In the genomic region with DNA sequence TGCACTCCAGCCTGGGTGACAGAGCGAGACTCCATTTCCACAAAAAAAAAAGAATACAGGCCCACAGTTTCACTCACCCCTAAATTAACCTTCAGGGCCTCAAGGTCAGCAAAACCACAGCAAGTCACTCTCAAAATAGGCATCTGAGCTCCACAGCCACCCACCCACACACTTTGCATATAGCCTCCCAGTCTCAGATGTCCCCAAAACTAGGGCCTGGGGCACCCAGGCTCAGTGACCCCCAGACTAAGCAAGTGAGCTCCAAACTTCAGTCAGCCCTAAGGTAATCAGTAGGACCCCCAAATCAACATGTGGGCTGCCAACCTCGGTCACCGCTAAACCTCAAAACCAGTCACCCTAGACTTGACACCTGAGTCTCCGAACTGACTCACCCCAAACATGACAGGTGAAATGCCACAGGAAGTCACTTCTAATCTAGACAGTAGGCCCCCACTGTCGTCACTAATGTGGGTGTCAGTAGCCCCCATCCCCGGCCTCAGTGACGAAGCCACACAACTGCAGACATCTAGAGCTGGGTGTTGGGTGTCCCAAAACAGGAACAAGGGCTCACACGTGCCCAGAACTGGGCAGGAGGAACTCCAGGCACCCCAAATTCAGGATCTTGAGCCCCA, we compare ENCODE assay signal across 8 cellular contexts. TPM values are rescaled to one million over a fixed set of nuclear protein-coding genes. Genes with fewer than 3 reads are reported as not detected.
DNase-seq lines count a peak whose midpoint lies in the region; ATAC-seq and TF ChIP-seq lines count a peak whose summit lies in the region.

No MANE protein-coding gene starts in this region.

- peaks cover 23% of the 10 kb centered on the region for H3K27me3 Mint-ChIP-seq in activated CD8-positive, alpha-beta T cell treated with anti-CD3 and anti-CD28 coated beads, Interleukin-2, amount 10 ng/mL, durations not matched to agents 7 days and 5 days (ENCODE audit: low read depth)
- no peaks in the 10 kb centered on the region for H3K27me3 Mint-ChIP-seq in naive thymus-derived CD8-positive, alpha-beta T cell

- H4K20me1 ChIP-seq in PC-3 (ENCODE audit: low read length) = no peaks in the 10 kb centered on the region
- no peaks in the 10 kb centered on the region for H4K20me1 ChIP-seq in smooth muscle cell (ENCODE audit: low read depth)

- H3K79me2 ChIP-seq in PC-3 (ENCODE audit: low read length) = no peaks in the 10 kb centered on the region
- no peaks in the 10 kb centered on the region for H3K79me2 ChIP-seq in smooth muscle cell (ENCODE audit: low read depth)

- peak overlapping the region; percentile 34 for H3K4me3 Mint-ChIP-seq in activated CD8-positive, alpha-beta T cell treated with anti-CD3 and anti-CD28 coated beads, Interleukin-2, amount 10 ng/mL, durations not matched to agents 7 days and 5 days
- peak overlapping the region; percentile 27 to 80 (median 74) for H3K4me3 Mint-ChIP-seq in naive thymus-derived CD8-positive, alpha-beta T cell

- H3K4me1 ChIP-seq in PC-3 (ENCODE audit: insufficient read depth, low read length) (no peaks in the 10 kb centered on the region), smooth muscle cell (ENCODE audit: low read depth) (no peaks in the 10 kb centered on the region)

- peak overlapping the region; percentile 90 for H3K27ac Mint-ChIP-seq in activated CD8-positive, alpha-beta T cell treated with anti-CD3 and anti-CD28 coated beads, Interleukin-2, amount 10 ng/mL, durations not matched to agents 7 days and 5 days
- H3K27ac Mint-ChIP-seq in naive thymus-derived CD8-positive, alpha-beta T cell = peak overlapping the region; percentile 97 to 99 (median 98)

- CTCF ChIA-PET in activated CD8-positive, alpha-beta T cell treated with anti-CD3 and anti-CD28 coated beads, Interleukin-2, amount 10 ng/mL, durations not matched to agents 7 days and 5 days (lab: Charles Lee) = interaction anchor here (0.9 to 3.6 kb wide), 12 partner anchors 8 to 85 kb away, joined by 3 to 27 read pairs (median 6); partner anchors contain the start of genes ERFL, RABAC1 and RPS19
- CTCF ChIA-PET in PC-3 (lab: Charles Lee) = no interaction called here

- H3K27me3 ChIP-seq in brain microvascular endothelial cell (replicated peaks) (no peaks in the 10 kb centered on the region), PC-3 (ENCODE audit: low read length) (no peaks in the 10 kb centered on the region), smooth muscle cell (ENCODE audit: low read depth) (peaks cover 5% of the 10 kb centered on the region)

- in situ Hi-C loops in brain microvascular endothelial cell (cut with HindIII; ENCODE audit: low pct_ligation_motif_present, low sequenced_read_pairs) = no loop called here

- no peaks in the 10 kb centered on the region for H3K9me3 Mint-ChIP-seq in activated CD8-positive, alpha-beta T cell treated with anti-CD3 and anti-CD28 coated beads, Interleukin-2, amount 10 ng/mL, durations not matched to agents 7 days and 5 days (ENCODE audit: insufficient read depth)
- H3K9me3 Mint-ChIP-seq in naive thymus-derived CD8-positive, alpha-beta T cell = no peaks in the 10 kb centered on the region

- H3K9me3 ChIP-seq in PC-3 (ENCODE audit: low read length) = no peaks in the 10 kb centered on the region
- no peaks in the 10 kb centered on the region for H3K9me3 ChIP-seq in smooth muscle cell (replicated peaks; ENCODE audit: low read depth)

- H3K9me2 ChIP-seq in PC-3 (replicated peaks; ENCODE audit: low read length) = no peaks in the 10 kb centered on the region

- peak; percentile 88 for ATAC-seq in GM19043 (IDR thresholded peaks at IDR 0.05; ENCODE audit: low read depth, unreplicated experiment)
- peak; percentile 88 for ATAC-seq in HG03108 (IDR thresholded peaks at IDR 0.05; ENCODE audit: unreplicated experiment)
- peak; percentile 82 for ATAC-seq in activated CD8-positive, alpha-beta T cell treated with anti-CD3 and anti-CD28 coated beads, Interleukin-2, amount 10 ng/mL, durations not matched to agents 7 days and 5 days
- peak; percentile 87 to 90 for ATAC-seq in naive thymus-derived CD8-positive, alpha-beta T cell
- ATAC-seq in PC-3 = no peak

- intact Hi-C loops in PC-3 (cut with micrococcal nuclease) = no loop called here

- no TSS peak for BruUV-seq in PC-3 (replicated peaks; lab: Mats Ljungman, UMichigan)

- POLR2A ChIA-PET in activated CD8-positive, alpha-beta T cell treated with anti-CD3 and anti-CD28 coated beads, Interleukin-2, amount 10 ng/mL, durations not matched to agents 7 days and 5 days (lab: Charles Lee) = interaction anchor here (0.6 to 3.2 kb wide), 12 partner anchors 12 to 85 kb away, joined by 3 to 36 read pairs (median 4); partner anchors contain the start of genes RABAC1 and RPS19
- POLR2A ChIA-PET in naive thymus-derived CD8-positive, alpha-beta T cell (lab: Charles Lee) = interaction anchor here (0.6 to 13.4 kb wide), 15 partner anchors 9 to 567 kb away, joined by 3 to 197 read pairs (median 6); partner anchors contain the start of genes ARHGEF1, CD79A, ERFL and RABAC1
- POLR2A ChIA-PET in PC-3 (lab: Charles Lee; ENCODE audit: unreplicated experiment) = no interaction called here

- peak; percentile 93 for DNase-seq in activated CD8-positive, alpha-beta T cell treated with anti-CD3 and anti-CD28 coated beads, Interleukin-2, amount 10 ng/mL, durations not matched to agents 7 days and 5 days
- peak; percentile 51 to 97 (median 92) for DNase-seq in naive thymus-derived CD8-positive, alpha-beta T cell
- no peak for DNase-seq in brain microvascular endothelial cell
- DNase-seq in PC-3 = no peak
- DNase-seq in smooth muscle cell (lab: John Stamatoyannopoulos, UW; ENCODE audit: unreplicated experiment) = no peak
- DNase-seq in COR-L47 (lab: John Stamatoyannopoulos, UW) = no peak

- H2AFZ ChIP-seq in PC-3 (ENCODE audit: low read length) = no peak overlapping the region
- H2AFZ ChIP-seq in smooth muscle cell (ENCODE audit: low read depth) = no peak overlapping the region

- H3K4me3 ChIP-seq in brain microvascular endothelial cell (ENCODE audit: low read depth, low read length) (no peak overlapping the region), PC-3 (ENCODE audit: low read length) (no peak overlapping the region), smooth muscle cell (no peak overlapping the region)

- WGBS in smooth muscle cell (ENCODE audit: low lambda C conversion rate) = 90% methylated on average over 8 of the region's 8 CpGs

- H3K27ac ChIP-seq in brain microvascular endothelial cell = no peak overlapping the region
- H3K27ac ChIP-seq in PC-3 (ENCODE audit: low read length) = no peak overlapping the region
- no peak overlapping the region for H3K27ac ChIP-seq in smooth muscle cell (ENCODE audit: low read depth)

- peaks cover 53% of the 10 kb centered on the region for H3K4me1 Mint-ChIP-seq in activated CD8-positive, alpha-beta T cell treated with anti-CD3 and anti-CD28 coated beads, Interleukin-2, amount 10 ng/mL, durations not matched to agents 7 days and 5 days (ENCODE audit: low read depth)
- peaks cover 38 to 74% (median 60%) of the 10 kb centered on the region in 4 donors for H3K4me1 Mint-ChIP-seq in naive thymus-derived CD8-positive, alpha-beta T cell

- H3K9ac ChIP-seq in PC-3 (ENCODE audit: low read length) = no peak overlapping the region
- no peak overlapping the region for H3K9ac ChIP-seq in smooth muscle cell (ENCODE audit: low read depth)

- TF ChIP-seq CTCF in brain microvascular endothelial cell (IDR thresholded peaks at IDR 0.05; ENCODE audit: low read depth, low read length, missing control alignments) (no peak), PC-3 (conservative IDR thresholded peaks at IDR 0.05; ENCODE audit: low read depth, low read length) (no peak), smooth muscle cell (IDR thresholded peaks at IDR 0.05; ENCODE audit: borderline replicate concordance, insufficient read depth, poor library complexity, severe bottlenecking) (no peak)

- H3F3A ChIP-seq in PC-3 (ENCODE audit: low read length, unreplicated experiment) = no peaks in the 10 kb centered on the region
- no peaks in the 10 kb centered on the region for H3F3A ChIP-seq in smooth muscle cell (ENCODE audit: low read depth)

- H3K36me3 ChIP-seq in brain microvascular endothelial cell (replicated peaks) = no peaks in the 10 kb centered on the region
- H3K36me3 ChIP-seq in PC-3 (ENCODE audit: low read depth, low read length) = no peaks in the 10 kb centered on the region
- H3K36me3 ChIP-seq in smooth muscle cell (ENCODE audit: low read depth) = no peaks in the 10 kb centered on the region

- peaks cover 2% of the 10 kb centered on the region for H3K36me3 Mint-ChIP-seq in activated CD8-positive, alpha-beta T cell treated with anti-CD3 and anti-CD28 coated beads, Interleukin-2, amount 10 ng/mL, durations not matched to agents 7 days and 5 days (ENCODE audit: low read depth)
- no peaks in the 10 kb centered on the region for H3K36me3 Mint-ChIP-seq in naive thymus-derived CD8-positive, alpha-beta T cell

- H3K4me2 ChIP-seq in PC-3 (ENCODE audit: low read length) = no peak overlapping the region
- H3K4me2 ChIP-seq in smooth muscle cell = no peak overlapping the region

RNA-seq across cellular contexts. Expression of gene RABAC1, which starts 13.9 kb away (rescaled TPM):
- 10 to 100 TPM; 63.0 to 63.4 TPM for total RNA-seq in activated CD8-positive, alpha-beta T cell treated with anti-CD3 and anti-CD28 coated beads, Interleukin-2, amount 10 ng/mL, durations not matched to agents 7 days and 5 days
- total RNA-seq in naive thymus-derived CD8-positive, alpha-beta T cell = 10 to 100 TPM; 87.6 to 90.3 TPM
- polyA plus RNA-seq in naive thymus-derived CD8-positive, alpha-beta T cell = 100 to 1,000 TPM; 201 to 288 (median 231) TPM
- total RNA-seq in PC-3 (2014; rRNA removed) = 148 and 158 TPM in 2 replicates
- total RNA-seq in smooth muscle cell = 254 and 304 TPM in 2 replicates
- 532 and 581 TPM in 2 replicates for polyA plus RNA-seq in smooth muscle cell

RNA-seq across cellular contexts. Expression of gene ERFL, which starts 17.0 kb away (rescaled TPM):
- 1 to 10 TPM in 1 of 2 experiments, under 1 TPM in 1; 0.84 to 1.1 TPM for total RNA-seq in activated CD8-positive, alpha-beta T cell treated with anti-CD3 and anti-CD28 coated beads, Interleukin-2, amount 10 ng/mL, durations not matched to agents 7 days and 5 days
- 1 to 10 TPM; 7.5 to 8.1 TPM for total RNA-seq in naive thymus-derived CD8-positive, alpha-beta T cell
- polyA plus RNA-seq in naive thymus-derived CD8-positive, alpha-beta T cell = not detected
- total RNA-seq in PC-3 (2014; rRNA removed) (0.11 and 0.58 TPM in 2 replicates), smooth muscle cell (0.09 TPM in 1 of 2 replicates, not detected in the other)
- 0.09 and 0.11 TPM in 2 replicates for polyA plus RNA-seq in smooth muscle cell

RNA-seq across cellular contexts. Expression of gene ATP1A3, which starts 48.8 kb away (rescaled TPM):
- 1 to 10 TPM; 2.3 to 3.3 TPM for total RNA-seq in activated CD8-positive, alpha-beta T cell treated with anti-CD3 and anti-CD28 coated beads, Interleukin-2, amount 10 ng/mL, durations not matched to agents 7 days and 5 days
- total RNA-seq in naive thymus-derived CD8-positive, alpha-beta T cell = 1 to 10 TPM; 3.4 to 6.2 TPM
- 1 to 10 TPM; 2.8 to 4.9 (median 2.8) TPM for polyA plus RNA-seq in naive thymus-derived CD8-positive, alpha-beta T cell
- total RNA-seq in PC-3 (2014; rRNA removed) = 4.0 and 8.3 TPM in 2 replicates
- not detected in 2 replicates for total RNA-seq in smooth muscle cell
- not detected in 2 replicates for polyA plus RNA-seq in smooth muscle cell

Comparison
In these comparisons a context has a peak if more than half of its experiments do, and no peak if none do; other contexts are left out.
1. DNase-seq: peak in activated CD8-positive, alpha-beta T cell treated with anti-CD3 and anti-CD28 coated beads, Interleukin-2, amount 10 ng/mL, durations not matched to agents 7 days and 5 days (single experiment) and naive thymus-derived CD8-positive, alpha-beta T cell (10 of 10); none in brain microvascular endothelial cell (single experiment), PC-3 (single experiment), smooth muscle cell (single experiment) and COR-L47 (single experiment).